ENCODE assay signal across 8 cellular contexts in the genomic region with DNA sequence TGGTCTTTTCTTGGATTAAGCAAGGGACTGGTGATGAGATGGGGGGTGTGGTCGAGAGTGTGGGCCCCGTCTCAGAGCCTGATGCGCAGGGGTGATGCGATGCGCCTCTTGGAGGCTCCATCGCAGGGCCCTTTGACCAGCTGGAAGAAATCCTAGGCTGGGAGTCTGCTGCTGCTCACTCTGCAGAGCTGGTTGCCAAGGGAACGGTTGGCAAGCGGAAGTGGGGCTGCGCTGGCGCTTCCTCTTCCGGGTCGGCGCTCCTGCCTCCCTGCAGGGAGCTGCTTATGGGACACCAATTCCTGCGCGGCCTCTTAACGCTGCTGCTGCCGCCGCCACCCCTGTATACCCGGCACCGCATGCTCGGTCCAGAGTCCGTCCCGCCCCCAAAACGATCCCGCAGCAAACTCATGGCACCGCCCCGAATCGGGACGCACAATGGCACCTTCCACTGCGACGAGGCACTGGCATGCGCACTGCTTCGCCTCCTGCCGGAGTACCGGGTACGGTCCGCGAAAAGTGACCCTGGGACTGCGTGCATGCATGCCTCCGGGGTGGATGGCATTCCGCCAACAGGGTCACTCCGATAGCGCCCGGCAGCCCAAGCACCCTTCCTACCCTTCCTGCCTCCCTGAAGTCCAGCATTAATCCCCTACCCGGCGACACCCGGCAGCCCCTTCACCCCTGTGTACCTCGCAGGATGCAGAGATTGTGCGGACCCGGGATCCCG. TPM values are rescaled to one million over a fixed set of nuclear protein-coding genes. Genes with fewer than 3 reads are reported as not detected.
DNase-seq lines count a peak whose midpoint lies in the region; ATAC-seq and TF ChIP-seq lines count a peak whose summit lies in the region.

A gene with protein sequence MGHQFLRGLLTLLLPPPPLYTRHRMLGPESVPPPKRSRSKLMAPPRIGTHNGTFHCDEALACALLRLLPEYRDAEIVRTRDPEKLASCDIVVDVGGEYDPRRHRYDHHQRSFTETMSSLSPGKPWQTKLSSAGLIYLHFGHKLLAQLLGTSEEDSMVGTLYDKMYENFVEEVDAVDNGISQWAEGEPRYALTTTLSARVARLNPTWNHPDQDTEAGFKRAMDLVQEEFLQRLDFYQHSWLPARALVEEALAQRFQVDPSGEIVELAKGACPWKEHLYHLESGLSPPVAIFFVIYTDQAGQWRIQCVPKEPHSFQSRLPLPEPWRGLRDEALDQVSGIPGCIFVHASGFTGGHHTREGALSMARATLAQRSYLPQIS (plus strand): TSS at position 242 of the 727 bp plus-strand sequence. CDS start 43 bp downstream, at position 285.

- H3K27me3 ChIP-seq in HUES64 (ENCODE audit: insufficient read depth, low read length) (no peaks in the 10 kb centered on the region), OCI-LY3 (ENCODE audit: low read depth, low read length) (no peaks in the 10 kb centered on the region), mononuclear cell (ENCODE audit: insufficient read depth, low read length) (no peaks in the 10 kb centered on the region)

- H3K9me3 ChIP-seq in HUES64 (ENCODE audit: insufficient read depth, low read depth, low read length) (no peaks in the 10 kb centered on the region), OCI-LY3 (ENCODE audit: insufficient read depth, low read length) (no peaks in the 10 kb centered on the region), mononuclear cell (ENCODE audit: low read depth, low read length) (no peaks in the 10 kb centered on the region)

- H3K36me3 ChIP-seq in HUES64 (ENCODE audit: insufficient read depth, low read length) (peaks cover 52% of the 10 kb centered on the region), OCI-LY3 (replicated peaks; ENCODE audit: low read depth, low read length) (peaks cover 26% of the 10 kb centered on the region)

- peak; percentile 92 for DNase-seq in Caki2 (ENCODE audit: low read depth)
- peak; percentile 72 for DNase-seq in activated T-cell treated with anti-CD3 and anti-CD28 coated beads for 1 hour (ENCODE audit: low read depth)
- DNase-seq in epithelial cell of esophagus (ENCODE audit: low read depth), result peak; percentile 84
- peak; percentile 68 to 84 for DNase-seq in stimulated activated CD8-positive, alpha-beta memory T cell treated with anti-CD3 and anti-CD28 coated beads, Interleukin-2, amount 100 ng/mL, for 48 hours (ENCODE audit: low read depth in 2 of 2)

- 2% methylated on average over 51 of the region's 51 CpGs for WGBS in HUES64

- ATAC-seq in GM21360 (IDR thresholded peaks at IDR 0.05; ENCODE audit: unreplicated experiment), result peak; percentile 52

- H3K9ac ChIP-seq in HUES64 (ENCODE audit: low read depth, low read length) (peak within 1 kb of the TSS; percentile 81), OCI-LY3 (ENCODE audit: low read length) (peak within 1 kb of the TSS; percentile 72)

- in situ Hi-C loops in Caki2 (cut with HindIII; ENCODE audit: low pct_unique_long_range_greater_than_20kb, low sequenced_read_pairs), result loop anchor here (10.0 kb wide), 1 partner anchor 85 kb away; no protein-coding TSS in a partner anchor

- peaks cover 38% of the 10 kb centered on the region for H3K79me2 ChIP-seq in OCI-LY3 (ENCODE audit: low read length)

- H3K4me2 ChIP-seq in OCI-LY3 (ENCODE audit: low read length), result peak within 1 kb of the TSS; percentile 96

- peak within 1 kb of the TSS; percentile 50; the same call in 1 of the 2 replicates for H2AFZ ChIP-seq in OCI-LY3 (ENCODE audit: low read depth, low read length)

- H3K27ac ChIP-seq in HUES64 (ENCODE audit: low read depth, low read length) (peak within 1 kb of the TSS; percentile 75; the same call in 1 of the 2 replicates), OCI-LY3 (ENCODE audit: low read length) (peak within 1 kb of the TSS; percentile 38)

- H3K4me1 ChIP-seq in HUES64 (ENCODE audit: insufficient read depth, low read length), result no peaks in the 10 kb centered on the region; the same call in 1 of the 2 replicates
- peaks cover 27% of the 10 kb centered on the region for H3K4me1 ChIP-seq in OCI-LY3 (ENCODE audit: low read length)
- peaks cover 66% of the 10 kb centered on the region for H3K4me1 ChIP-seq in mononuclear cell (ENCODE audit: insufficient read depth, low read length)

- no peaks in the 10 kb centered on the region for H4K20me1 ChIP-seq in OCI-LY3 (ENCODE audit: insufficient read depth, low read length)

- TF ChIP-seq CTCF in OCI-LY3 (IDR thresholded peaks at IDR 0.05; ENCODE audit: low read depth, low read length), result no peak
- TF ChIP-seq CTCF in epithelial cell of esophagus (IDR thresholded peaks at IDR 0.05; ENCODE audit: insufficient read depth, low read depth, low read length, missing control alignments), result peak; percentile 43

- peak within 1 kb of the TSS; percentile 86 for H3K4me3 ChIP-seq in HUES64 (ENCODE audit: low read length)
- H3K4me3 ChIP-seq in OCI-LY3 (ENCODE audit: low read length), result peak within 1 kb of the TSS; percentile 88
- peak within 1 kb of the TSS; percentile 95 for H3K4me3 ChIP-seq in epithelial cell of esophagus (ENCODE audit: low read length)
- peak within 1 kb of the TSS; percentile 80 for H3K4me3 ChIP-seq in mononuclear cell (ENCODE audit: low read length)

RNA-seq across cellular contexts. Expression of the gene that starts here (rescaled TPM):
- 88.8 and 89.8 TPM in 2 replicates for total RNA-seq in Caki2 (2014; rRNA removed; shearing (Covaris generic); ENCODE audit: low replicate concordance)
- 60.0 TPM for polyA plus RNA-seq in HUES64 (2013, experiment 1 of 2)
- polyA plus RNA-seq in HUES64 (2013, experiment 2 of 2), result 63.1 TPM
- total RNA-seq in mononuclear cell, result 20.4 TPM

Comparison
In these comparisons a context has a peak if more than half of its experiments do, and no peak if none do; other contexts are left out.
1. Peak in every context shown above with its lines: DNase-seq, ATAC-seq, H3K4me3 ChIP-seq and H3K27ac ChIP-seq.